ENCODE assay signal across 2 cellular contexts in the genomic region with DNA sequence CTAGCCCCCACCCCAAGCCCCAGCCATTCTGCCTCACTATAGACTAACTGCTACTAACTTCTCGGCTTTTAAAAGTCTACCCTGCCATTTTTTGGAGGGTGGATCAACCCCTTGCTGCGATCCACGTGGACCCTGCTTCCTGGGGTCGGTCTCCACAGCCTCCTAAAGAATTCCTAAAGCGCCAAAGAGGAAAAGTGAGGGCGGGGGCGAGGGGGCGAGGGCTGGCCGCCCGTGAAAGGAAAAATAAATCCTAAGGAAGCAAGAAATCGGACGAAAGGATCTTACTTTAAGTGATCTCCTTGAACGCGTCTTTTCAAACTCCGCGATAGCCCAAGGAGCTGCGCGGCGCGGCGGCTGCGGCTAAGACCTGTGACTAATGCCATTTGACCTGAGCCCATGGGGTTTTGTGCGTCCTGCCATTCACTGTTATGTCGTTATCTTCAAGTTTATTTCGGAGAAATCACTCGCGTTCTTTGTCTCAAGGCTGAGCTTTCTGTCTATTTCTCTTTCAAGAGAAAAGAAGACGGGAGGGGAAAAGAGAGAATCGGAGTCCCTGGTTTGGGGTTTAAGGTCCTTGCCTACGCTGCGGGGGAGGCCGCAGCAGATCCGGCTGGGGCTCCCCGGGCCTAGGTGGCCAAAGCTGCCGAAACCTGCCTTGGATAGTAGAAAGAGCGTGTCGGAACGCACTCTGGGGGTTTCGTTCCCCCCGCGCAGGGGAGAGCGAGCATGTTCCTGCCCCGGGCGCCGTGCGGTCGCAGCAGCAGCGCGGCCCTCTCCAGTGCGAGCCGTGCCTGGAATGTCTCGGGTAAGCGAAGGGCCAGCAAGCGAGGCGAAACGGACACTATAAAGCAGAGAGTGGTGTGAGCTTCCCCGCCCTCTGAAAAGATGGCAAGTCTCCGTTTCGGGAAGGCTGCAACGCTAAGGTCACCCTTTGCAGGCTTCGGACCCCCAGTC.
TF ChIP-seq lines count a peak whose summit lies in the region.

No MANE protein-coding gene starts in this region.

TF ChIP-seq in H1, 55 proteins besides CTCF, POLR2A, EP300 and RAD21:
- no peak for TF ChIP-seq RXRA (IDR thresholded peaks at IDR 0.05; ENCODE audit: insufficient read depth, low read depth, low read length)
- peak; percentile 73 for TF ChIP-seq KDM4A (IDR thresholded peaks at IDR 0.05; ENCODE audit: low read depth, low read length, severe bottlenecking)
- no peak for TF ChIP-seq HDAC6 (IDR thresholded peaks at IDR 0.05; ENCODE audit: low read depth, low read length)
- no peak for TF ChIP-seq MAFK (IDR thresholded peaks at IDR 0.05; ENCODE audit: low read depth, low read length)
- TF ChIP-seq YY1 (IDR thresholded peaks at IDR 0.05; ENCODE audit: low read depth, low read length) = no peak
- peak; percentile 59; the same call in 1 of the 2 replicates for TF ChIP-seq RBBP5 (IDR thresholded peaks at IDR 0.05; ENCODE audit: borderline replicate concordance, low read depth, low read length)
- TF ChIP-seq FOSL1 (IDR thresholded peaks at IDR 0.05; ENCODE audit: insufficient read depth, low read depth, low read length) = no peak
- TF ChIP-seq RNF2 (IDR thresholded peaks at IDR 0.05; ENCODE audit: borderline replicate concordance, low read depth, low read length, missing control alignments, poor library complexity, severe bottlenecking) = peak; percentile 90
- TF ChIP-seq GTF2F1 (IDR thresholded peaks at IDR 0.05; ENCODE audit: borderline replicate concordance, low read depth, low read length) = no peak
- peak; percentile 93 for TF ChIP-seq TEAD4 (IDR thresholded peaks at IDR 0.05; ENCODE audit: low read depth, low read length)
- TF ChIP-seq ASH2L (IDR thresholded peaks at IDR 0.05; ENCODE audit: low read length) = peak; percentile 56
- TF ChIP-seq MAX (IDR thresholded peaks at IDR 0.05) = peak; percentile 24; the same call in 1 of the 2 replicates
- no peak for TF ChIP-seq NRF1 (IDR thresholded peaks at IDR 0.05; ENCODE audit: low read depth, low read length)
- TF ChIP-seq CEBPB (IDR thresholded peaks at IDR 0.05; ENCODE audit: low read depth, low read length) = no peak
- TF ChIP-seq EZH2 (IDR thresholded peaks at IDR 0.05; ENCODE audit: low read depth, low read length, severe bottlenecking) = peak; percentile 99
- TF ChIP-seq BCL11A (IDR thresholded peaks at IDR 0.05; ENCODE audit: low read depth in 2 of 2, low read length in 2 of 2) = no peak
- no peak for TF ChIP-seq CBX8 (IDR thresholded peaks at IDR 0.05; ENCODE audit: borderline replicate concordance, low read depth, low read length)
- 0 out of 4 replicates have a peak, but pooled peaks of 1 of the 2 experiments have one; percentile 37 for TF ChIP-seq SIN3A (conservative IDR thresholded peaks at IDR 0.05 in 1 of 2, IDR thresholded peaks at IDR 0.05 in 1 of 2; ENCODE audit: low read depth in 1 of 2, low read length in 2 of 2)
- TF ChIP-seq TAF7 (optimal IDR thresholded peaks at IDR 0.05; ENCODE audit: borderline replicate concordance, low read depth, low read length) = no peak
- peak; percentile 73 for TF ChIP-seq CHD2 (IDR thresholded peaks at IDR 0.05; ENCODE audit: low read length)
- no peak for TF ChIP-seq PHF8 (conservative IDR thresholded peaks at IDR 0.05; ENCODE audit: low read depth, low read length)
- TF ChIP-seq GABPA (IDR thresholded peaks at IDR 0.05; ENCODE audit: borderline replicate concordance, insufficient read depth, low read length) = no peak
- TF ChIP-seq SIRT6 (IDR thresholded peaks at IDR 0.05; ENCODE audit: low read length) = no peak
- TF ChIP-seq CTBP2 (IDR thresholded peaks at IDR 0.05; ENCODE audit: borderline replicate concordance, insufficient read depth, insufficient read length, low read length) = peak; percentile 90
- peak; percentile 98 for TF ChIP-seq SUZ12 (IDR thresholded peaks at IDR 0.05; ENCODE audit: low read length)

TF ChIP-seq in neural cell, 6 proteins besides CTCF, POLR2A, EP300 and RAD21:
- TF ChIP-seq POLR2AphosphoS5 (IDR thresholded peaks at IDR 0.05) (peak; percentile 70), EZH2 (IDR thresholded peaks at IDR 0.05; ENCODE audit: borderline replicate concordance, insufficient read depth, low read length, poor library complexity, severe bottlenecking) (peak; percentile 98), MXI1 (conservative IDR thresholded peaks at IDR 0.05; ENCODE audit: poor library complexity, severe bottlenecking) (no peak), REST (IDR thresholded peaks at IDR 0.05; ENCODE audit: borderline replicate concordance) (no peak), TAF1 (IDR thresholded peaks at IDR 0.05; ENCODE audit: low read depth) (no peak), SMC3 (conservative IDR thresholded peaks at IDR 0.05; ENCODE audit: poor library complexity) (no peak)
